Comparison of ENCODE assay signal across 28 cellular contexts in genomic region chr6:148602136-148602535, GRCh38.
"Had no signal": no experiment of that assay in that cellular context is flagged by ENCODE, and none has a peak within 500 bp of the region (broad histone marks: within the 10 kb centered on the region; RNA-seq: fewer than 3 reads in every experiment).

No MANE protein-coding gene starts in this region.

- H3K4me3 Mint-ChIP-seq: natural killer cell; nephron; neural progenitor cell; stimulated activated effector memory CD8-positive, alpha-beta T cell treated with anti-CD3 and anti-CD28 coated beads, Interleukin-12 subunit alpha, Interleukin-12 subunit beta, amount 100 ng/mL, for 72 hours; stimulated activated naive B cell treated with anti-CD40 and anti-IgM and Interleukin-4, amounts not matched to agents 10 μg/mL and 1 μg/mL and 100 μg/mL, for 72 hours; stimulated activated naive CD8-positive, alpha-beta T cell treated with anti-CD3 and anti-CD28 coated beads, Interleukin-15, Interleukin-2, amounts not matched to agents 100 ng/mL and 50 ng/mL, for 24 hours; type B pancreatic cell had no signal

- H3K27me3 Mint-ChIP-seq: progenitor cell of endocrine pancreas, type B pancreatic cell had no signal

- H3K9me3 ChIP-seq: ovary, psoas muscle, right lobe of liver, sigmoid colon, thoracic aorta, tibial artery, transverse colon, upper lobe of right lung, uterus had no signal

- H3K4me2 ChIP-seq: neural progenitor cell had no signal

- H2AFZ ChIP-seq: neural progenitor cell, parathyroid adenoma had no signal

- H3K4me1 Mint-ChIP-seq: nephron, neural progenitor cell had no signal

- H3K4me3 ChIP-seq: neural progenitor cell, ovary, psoas muscle, right lobe of liver, sigmoid colon, stomach, thoracic aorta, tibial artery, transverse colon, upper lobe of right lung, uterus had no signal

- H3K36me3 Mint-ChIP-seq: natural killer cell; neural progenitor cell; stimulated activated effector memory CD8-positive, alpha-beta T cell treated with anti-CD3 and anti-CD28 coated beads, Interleukin-12 subunit alpha, Interleukin-12 subunit beta, amount 100 ng/mL, for 72 hours; type B pancreatic cell had no signal

- H3K27ac ChIP-seq: neural progenitor cell, ovary, parathyroid adenoma, psoas muscle, right lobe of liver, sigmoid colon, stomach, thoracic aorta, tibial artery, transverse colon, upper lobe of right lung, uterus had no signal

- DNase-seq: natural killer cell; occipital lobe; ovary; posterior cingulate gyrus; psoas muscle; right cardiac atrium; right lobe of liver; sigmoid colon; small intestine; stimulated activated CD4-positive, alpha-beta T cell treated with anti-CD3 and anti-CD28 coated beads, Interleukin-15, amount 100 ng/mL, for 24 hours; stimulated activated CD4-positive, alpha-beta T cell treated with anti-CD3 and anti-CD28 coated beads, Interleukin-2, amount 100 ng/mL, for 24 hours; stimulated activated CD4-positive, alpha-beta T cell treated with anti-CD3 and anti-CD28 coated beads, Interleukin-2, amount 100 ng/mL, for 48 hours; stimulated activated CD4-positive, alpha-beta T cell treated with anti-CD3 and anti-CD28 coated beads, Interleukin-4, amount 100 ng/mL, for 24 hours; stimulated activated naive B cell treated with anti-CD40 and anti-IgM and Interleukin-4, amounts not matched to agents 10 μg/mL and 1 μg/mL and 100 μg/mL, for 72 hours; stimulated activated naive CD4-positive, alpha-beta T cell treated with Interleukin-2 at 50 U/mL for 16 hours; stomach; tibial artery; transverse colon; upper lobe of right lung; uterus had no signal

- H3K27me3 ChIP-seq: neural progenitor cell, ovary, right lobe of liver, sigmoid colon, stomach, tibial artery, transverse colon, upper lobe of right lung, uterus had no signal

- H3K36me3 ChIP-seq: neural progenitor cell, ovary, right lobe of liver, sigmoid colon, stomach, thoracic aorta, tibial artery, transverse colon, upper lobe of right lung, uterus had no signal

- ATAC-seq: natural killer cell; psoas muscle; right cardiac atrium; right lobe of liver; stimulated activated effector memory CD8-positive, alpha-beta T cell treated with anti-CD3 and anti-CD28 coated beads, Interleukin-12 subunit alpha, Interleukin-12 subunit beta, amount 100 ng/mL, for 72 hours; stimulated activated naive B cell treated with anti-CD40 and anti-IgM and Interleukin-4, amounts not matched to agents 10 μg/mL and 1 μg/mL and 100 μg/mL, for 72 hours; upper lobe of right lung had no signal

- H3K27ac Mint-ChIP-seq: natural killer cell; nephron; neural progenitor cell; progenitor cell of endocrine pancreas; stimulated activated effector memory CD8-positive, alpha-beta T cell treated with anti-CD3 and anti-CD28 coated beads, Interleukin-12 subunit alpha, Interleukin-12 subunit beta, amount 100 ng/mL, for 72 hours; stimulated activated naive B cell treated with anti-CD40 and anti-IgM and Interleukin-4, amounts not matched to agents 10 μg/mL and 1 μg/mL and 100 μg/mL, for 72 hours; stimulated activated naive CD8-positive, alpha-beta T cell treated with anti-CD3 and anti-CD28 coated beads, Interleukin-15, Interleukin-2, amounts not matched to agents 100 ng/mL and 50 ng/mL, for 24 hours; type B pancreatic cell had no signal

- H3K4me1 ChIP-seq: psoas muscle, right lobe of liver, transverse colon, uterus had no signal

- H3K9me3 Mint-ChIP-seq: stimulated activated effector memory CD8-positive, alpha-beta T cell treated with anti-CD3 and anti-CD28 coated beads, Interleukin-12 subunit alpha, Interleukin-12 subunit beta, amount 100 ng/mL, for 72 hours had no signal

- H3K9ac ChIP-seq: neural progenitor cell, parathyroid adenoma had no signal

- H3K79me2 ChIP-seq: parathyroid adenoma had no signal
